3 cellular contexts compared by ENCODE assay signal in genomic region chr12:8096516-8096915, GRCh38. TPM values are rescaled to one million over a fixed set of nuclear protein-coding genes. Genes with fewer than 3 reads are reported as not detected.
"Had no signal": no experiment of that assay in that cellular context is flagged by ENCODE, and none has a peak within 500 bp of the region (broad histone marks: within the 10 kb centered on the region; RNA-seq: fewer than 3 reads in every experiment).

No MANE protein-coding gene starts in this region.

RNA-seq across cellular contexts. Expression of gene CLEC4A, which starts 26.9 kb away (rescaled TPM):
- total RNA-seq: NCI-H460 had no signal

RNA-seq across cellular contexts. Expression of gene C3AR1, which starts 30.4 kb away (rescaled TPM):
- total RNA-seq: cardiac muscle cell, MCF 10A, NCI-H460 had no signal
- polyA plus RNA-seq: cardiac muscle cell had no signal
